In genomic region chr17:48678141-48678971, GRCh38 we compare ENCODE assay signal across 9 cellular contexts. TPM values are rescaled to one million over a fixed set of nuclear protein-coding genes. Genes with fewer than 3 reads are reported as not detected.
DNase-seq lines count a peak whose midpoint lies in the region; ATAC-seq and TF ChIP-seq lines count a peak whose summit lies in the region.
"Had no signal": no experiment of that assay in that cellular context is flagged by ENCODE, and none has a peak within 500 bp of the region (broad histone marks: within the 10 kb centered on the region; RNA-seq: fewer than 3 reads in every experiment).

No MANE protein-coding gene starts in this region.

- H3K27me3 Mint-ChIP-seq in CD4-positive, alpha-beta memory T cell: peaks cover 28 to 40% of the 10 kb centered on the region in 2 donors
- peaks cover 61% of the 10 kb centered on the region for H3K27me3 Mint-ChIP-seq in chondrocyte (ENCODE audit: low read depth)

- peaks cover 0 to 2% (median under 1%) of the 10 kb centered on the region in 4 donors for H3K4me1 Mint-ChIP-seq in CD4-positive, alpha-beta memory T cell
- no peaks in the 10 kb centered on the region for H3K4me1 Mint-ChIP-seq in chondrocyte (ENCODE audit: low read depth)

- H3K4me1 ChIP-seq in CD4-positive, alpha-beta memory T cell (ENCODE audit: insufficient read depth, low read length): peaks cover 8% of the 10 kb centered on the region

- no peak overlapping the region for H3K27ac ChIP-seq in CD4-positive, alpha-beta memory T cell (ENCODE audit: low read depth, low read length)

- peak; percentile 99 for ATAC-seq in left lobe of liver
- no peak for ATAC-seq in GM21576 (IDR thresholded peaks at IDR 0.05; ENCODE audit: unreplicated experiment)

- H3K9me3 ChIP-seq in CD4-positive, alpha-beta memory T cell (ENCODE audit: control insufficient read depth in 1 of 2, low read length in 2 of 2): no peaks in the 10 kb centered on the region

- peaks cover 7% of the 10 kb centered on the region for H3K27me3 ChIP-seq in CD4-positive, alpha-beta memory T cell (ENCODE audit: insufficient read depth, low read length)

- no peaks in the 10 kb centered on the region for H3K36me3 Mint-ChIP-seq in CD4-positive, alpha-beta memory T cell
- H3K36me3 Mint-ChIP-seq in chondrocyte (ENCODE audit: low read depth): no peaks in the 10 kb centered on the region

- peak overlapping the region in 4 of 8 donors; percentile 44 to 62 (median 52) for H3K4me3 Mint-ChIP-seq in CD4-positive, alpha-beta memory T cell
- H3K4me3 Mint-ChIP-seq in chondrocyte (ENCODE audit: unreplicated experiment): no peak overlapping the region

- POLR2A ChIA-PET in CD4-positive, alpha-beta memory T cell (lab: Charles Lee; ENCODE audit: partially characterized antibody): interaction anchor here (0.7 to 1.3 kb wide), 3 partner anchors 39 to 213 kb away, joined by 3 to 9 read pairs (median 3); no protein-coding TSS in a partner anchor
- POLR2A ChIA-PET in HEK293T (lab: Yijun Ruan, JAX): interaction anchor here (0.8 to 1.9 kb wide), 6 partner anchors 40 to 214 kb away, joined by 3 to 12 read pairs (median 6); partner anchors contain the start of genes ATP5MC1, HOXB13 and PRAC2

- CTCF ChIA-PET in CD4-positive, alpha-beta memory T cell (lab: Charles Lee; ENCODE audit: partially characterized antibody): interaction anchor here (0.6 to 8.7 kb wide), 42 partner anchors 9 to 399 kb away, joined by 3 to 159 read pairs (median 3); no protein-coding TSS in a partner anchor
- CTCF ChIA-PET in HEK293T (lab: Yijun Ruan, JAX): interaction anchor here (0.5 to 6.2 kb wide), 31 partner anchors 10 to 1085 kb away, joined by 3 to 82 read pairs (median 4); partner anchors contain the start of genes ATP5MC1, FAM117A and HOXB13

- peak overlapping the region in 2 of 7 donors; percentile 47 to 68 for H3K27ac Mint-ChIP-seq in CD4-positive, alpha-beta memory T cell
- H3K27ac Mint-ChIP-seq in chondrocyte (ENCODE audit: unreplicated experiment): no peak overlapping the region

- H3K9me3 Mint-ChIP-seq in CD4-positive, alpha-beta memory T cell: no peaks in the 10 kb centered on the region
- H3K9me3 Mint-ChIP-seq in chondrocyte (ENCODE audit: low read depth): no peaks in the 10 kb centered on the region

- DNase-seq in CD4-positive, alpha-beta memory T cell: peak; percentile 56 to 68 (median 59)
- DNase-seq in HEK293T (ENCODE audit: extremely low spot score) (peak; percentile 89), NCI-H2227 treated with DMSO at 0.1 percent for 48 hours (lab: John Stamatoyannopoulos, UW) (peak; percentile 61), chondrocyte (ENCODE audit: low spot score) (no peak), left lobe of liver (ENCODE audit: low spot score) (peak; percentile 67)
- DNase-seq in activated CD4-positive, alpha-beta T cell treated with anti-CD3 and anti-CD28 coated beads for 4 hours: peak; percentile 56 to 69
- DNase-seq in stimulated activated CD4-positive, alpha-beta T cell treated with anti-CD3 and anti-CD28 coated beads, Interleukin-4, amount 100 ng/mL, for 48 hours (ENCODE audit: low read depth in 2 of 2): peak; percentile 56 to 64

- no peak overlapping the region for H3K4me3 ChIP-seq in CD4-positive, alpha-beta memory T cell (ENCODE audit: low read length in 2 of 2)

- no peaks in the 10 kb centered on the region for H3K36me3 ChIP-seq in CD4-positive, alpha-beta memory T cell (ENCODE audit: insufficient read depth, low read length)

- peak; percentile 95 for TF ChIP-seq CTCF in chondrocyte (IDR thresholded peaks at IDR 0.05)

- intact Hi-C loops in CD4-positive, alpha-beta memory T cell (cut with micrococcal nuclease): loop anchor here (1.0 to 5.0 kb wide), 5 partner anchors 114 to 550 kb away; no protein-coding TSS in a partner anchor

TF ChIP-seq in HEK293T, 16 proteins besides CTCF, POLR2A, EP300 and RAD21:
- TF ChIP-seq L3MBTL2 (conservative IDR thresholded peaks at IDR 0.05) (no peak), PKNOX1 (IDR thresholded peaks at IDR 0.05) (peak; percentile 70)

RNA-seq across cellular contexts. Expression of gene PRAC1, which starts 44.0 kb away (rescaled TPM):
- total RNA-seq in CD4-positive, alpha-beta memory T cell: not detected
- not detected for polyA plus RNA-seq in CD4-positive, alpha-beta memory T cell
- total RNA-seq in chondrocyte (not detected in 3 replicates), left lobe of liver (not detected)
- total RNA-seq: T-helper 1 cell treated with Interleukin-12 subunit alpha and Interleukin-12 subunit beta and Interleukin-4 antibody, amounts not matched to agents 30 ng/mL and 1 ng/mL, for 36 hours had no signal

RNA-seq across cellular contexts. Expression of gene PRAC2, which starts 44.6 kb away (rescaled TPM):
- not detected for total RNA-seq in CD4-positive, alpha-beta memory T cell
- polyA plus RNA-seq in CD4-positive, alpha-beta memory T cell: not detected
- total RNA-seq in chondrocyte (not detected in 3 replicates), left lobe of liver (not detected)
- total RNA-seq: T-helper 1 cell treated with Interleukin-12 subunit alpha and Interleukin-12 subunit beta and Interleukin-4 antibody, amounts not matched to agents 30 ng/mL and 1 ng/mL, for 36 hours had no signal

RNA-seq across cellular contexts. Expression of gene HOXB13, which starts 50.2 kb away (rescaled TPM):
- total RNA-seq in CD4-positive, alpha-beta memory T cell: not detected
- not detected for polyA plus RNA-seq in CD4-positive, alpha-beta memory T cell
- total RNA-seq in chondrocyte (0.19 TPM in 1 of 3 replicates, not detected in the others), left lobe of liver (0.08 TPM)
- total RNA-seq: T-helper 1 cell treated with Interleukin-12 subunit alpha and Interleukin-12 subunit beta and Interleukin-4 antibody, amounts not matched to agents 30 ng/mL and 1 ng/mL, for 36 hours had no signal

RNA-seq across cellular contexts. Expression of gene HOXB9, which starts 52.2 kb away (rescaled TPM):
- total RNA-seq in CD4-positive, alpha-beta memory T cell: not detected
- polyA plus RNA-seq in CD4-positive, alpha-beta memory T cell: not detected
- 0.20 TPM in 1 of 3 replicates, not detected in the others for total RNA-seq in chondrocyte
- total RNA-seq in left lobe of liver: 0.13 TPM
